ENCODE assay signal across 9 cellular contexts in genomic region chr14:35333347-35333730, GRCh38. TPM values are rescaled to one million over a fixed set of nuclear protein-coding genes. Genes with fewer than 3 reads are reported as not detected.
A peak's percentile ranks its signal among the peaks of the same experiment; 100 is the strongest.
DNase-seq lines count a peak whose midpoint lies in the region; ATAC-seq, FAIRE-seq and TF ChIP-seq lines count a peak whose summit lies in the region.
"Had no signal": no experiment of that assay in that cellular context is flagged by ENCODE, and none has a peak within 500 bp of the region (broad histone marks: within the 10 kb centered on the region; RNA-seq: fewer than 3 reads in every experiment).

No MANE protein-coding gene starts in this region.

- intact Hi-C loops in CD4-positive, alpha-beta memory T cell (cut with micrococcal nuclease), result loop anchor here (5.0 kb wide), 1 partner anchor 69 kb away; the partner anchor contains the start of gene NFKBIA
- intact Hi-C loops in K562 (cut with micrococcal nuclease), result loop anchor here (5.0 kb wide), 2 partner anchors 34 to 69 kb away; partner anchors contain the start of gene NFKBIA

- H3K79me2 ChIP-seq in K562 (ENCODE audit: control insufficient read depth, insufficient read depth, low read length) (no peaks in the 10 kb centered on the region), neural progenitor cell (ENCODE audit: low read depth) (no peaks in the 10 kb centered on the region)

- no peaks in the 10 kb centered on the region for H3K27me3 Mint-ChIP-seq in CD4-positive, alpha-beta memory T cell
- H3K27me3 Mint-ChIP-seq in neural progenitor cell (ENCODE audit: insufficient read depth, low read depth), result peaks cover 8% of the 10 kb centered on the region

- H3K27ac Mint-ChIP-seq in CD4-positive, alpha-beta memory T cell, result peak overlapping the region; percentile 81 to 97 (median 92)
- H3K27ac Mint-ChIP-seq in neural progenitor cell, result no peak overlapping the region

- no peak for TF ChIP-seq RAD21 in K562 (CRISPR knock-in tag; conservative IDR thresholded peaks at IDR 0.05 in 1 of 2, IDR thresholded peaks at IDR 0.05 in 1 of 2)

- peaks cover 17 to 31% (median 25%) of the 10 kb centered on the region in 4 donors for H3K4me1 Mint-ChIP-seq in CD4-positive, alpha-beta memory T cell
- H3K4me1 Mint-ChIP-seq in neural progenitor cell, result peaks cover 38% of the 10 kb centered on the region

- BruUV-seq in K562 (replicated peaks; lab: Mats Ljungman, UMichigan), result no TSS peak

- no peaks in the 10 kb centered on the region for H3K9me3 Mint-ChIP-seq in CD4-positive, alpha-beta memory T cell
- no peaks in the 10 kb centered on the region for H3K9me3 Mint-ChIP-seq in neural progenitor cell

- CTCF ChIA-PET in CD4-positive, alpha-beta memory T cell (lab: Charles Lee; ENCODE audit: partially characterized antibody), result interaction anchor here (1.0 to 1.8 kb wide), 11 partner anchors 10 to 104 kb away, joined by 3 to 8 read pairs (median 4); partner anchors contain the start of gene NFKBIA
- CTCF ChIA-PET in K562 (lab: Yijun Ruan, JAX; ENCODE audit: low intra/inter-chr PET ratio), result no interaction called here

- no peak overlapping the region for H3K4me2 ChIP-seq in K562 (ENCODE audit: insufficient read depth, low read length)
- peak overlapping the region; percentile 25 for H3K4me2 ChIP-seq in neural progenitor cell

- no peak overlapping the region for H3K4me3 ChIP-seq in CD4-positive, alpha-beta memory T cell (ENCODE audit: low read length in 2 of 2)
- H3K4me3 ChIP-seq in HUES48 (ENCODE audit: low read depth, low read length) (no peak overlapping the region), K562 (no peak overlapping the region), neural progenitor cell (no peak overlapping the region), BE2C (ENCODE audit: low read depth, low read length) (no peak overlapping the region)
- H3K4me3 ChIP-seq: lung had no signal

- ATAC-seq in K562 (0 out of 3 replicates have a peak, but pooled peaks have one; percentile 3), GM18909 (IDR thresholded peaks at IDR 0.05; ENCODE audit: poor library complexity, unreplicated experiment) (no peak)

- peak overlapping the region in 7 of 8 donors; percentile 43 to 81 (median 55) for H3K4me3 Mint-ChIP-seq in CD4-positive, alpha-beta memory T cell
- no peak overlapping the region for H3K4me3 Mint-ChIP-seq in neural progenitor cell

- peaks cover 21% of the 10 kb centered on the region for H3K4me1 ChIP-seq in CD4-positive, alpha-beta memory T cell (ENCODE audit: insufficient read depth, low read length)
- H3K4me1 ChIP-seq in HUES48 (ENCODE audit: control insufficient read depth, insufficient read depth, low read length) (peaks cover 39% of the 10 kb centered on the region), K562 (replicated peaks in 1 of 2; ENCODE audit: control insufficient read depth in 2 of 2, insufficient read depth in 2 of 2, low read length in 2 of 2) (peaks cover 43 to 51% of the 10 kb centered on the region in 2 experiments), neural progenitor cell (peaks cover 21% of the 10 kb centered on the region), BE2C (peaks cover 17% of the 10 kb centered on the region)

- H3K27me3 ChIP-seq in CD4-positive, alpha-beta memory T cell (ENCODE audit: insufficient read depth, low read length), result no peaks in the 10 kb centered on the region
- H3K27me3 ChIP-seq in HUES48 (ENCODE audit: control insufficient read depth, insufficient read depth, low read length) (no peaks in the 10 kb centered on the region), K562 (ENCODE audit: control insufficient read depth in 2 of 2, insufficient read depth in 2 of 2, low read length in 2 of 2) (no peaks in the 10 kb centered on the region), neural progenitor cell (no peaks in the 10 kb centered on the region), BE2C (no peaks in the 10 kb centered on the region)

- no peak for DNase-seq in CD4-positive, alpha-beta memory T cell
- DNase-seq in K562 (ENCODE audit: extremely low read depth in 1 of 4, low spot score in 3 of 4), result peak in 1 of 4 experiments; percentile 1
- no peak for DNase-seq in neural progenitor cell (ENCODE audit: low spot score)
- DNase-seq in NCI-H526 (lab: John Stamatoyannopoulos, UW), result no peak
- DNase-seq in erythroblast (lab: John Stamatoyannopoulos, UW), result no peak
- DNase-seq in BE2C, result no peak

- no peaks in the 10 kb centered on the region for H3K36me3 Mint-ChIP-seq in CD4-positive, alpha-beta memory T cell
- no peaks in the 10 kb centered on the region for H3K36me3 Mint-ChIP-seq in neural progenitor cell

- FAIRE-seq in K562 (lab: Jason Lieb, UNC), result peak; percentile 11

- POLR2A ChIA-PET in CD4-positive, alpha-beta memory T cell (lab: Charles Lee; ENCODE audit: partially characterized antibody), result interaction anchor here (0.6 to 3.0 kb wide), 7 partner anchors 11 to 71 kb away, joined by 3 to 23 read pairs (median 4); partner anchors contain the start of genes NFKBIA and PSMA6
- POLR2A ChIA-PET in K562 (lab: Yijun Ruan, JAX), result interaction anchor here (0.7 to 1.6 kb wide), 3 partner anchors 14 to 70 kb away, joined by 4 to 6 read pairs (median 5); no protein-coding TSS in a partner anchor

- peaks cover 4% of the 10 kb centered on the region for H3K9me1 ChIP-seq in K562 (ENCODE audit: control insufficient read depth, insufficient read depth, low read length)

- TF ChIP-seq CTCF in K562 (IDR thresholded peaks at IDR 0.05 in 2 of 3, conservative IDR thresholded peaks at IDR 0.05 in 1 of 3; ENCODE audit: insufficient read depth in 2 of 3, low read depth in 1 of 3, low read length in 3 of 3) (no peak), neural progenitor cell (IDR thresholded peaks at IDR 0.05) (no peak), BE2C (IDR thresholded peaks at IDR 0.05; ENCODE audit: low read depth, low read length) (no peak)

- TF ChIP-seq EP300 in K562 (IDR thresholded peaks at IDR 0.05; ENCODE audit: low read length), result no peak

- TF ChIP-seq POLR2A in K562 (conservative IDR thresholded peaks at IDR 0.05) (no peak), erythroblast (IDR thresholded peaks at IDR 0.05; ENCODE audit: low read length) (no peak)

- peaks cover 15% of the 10 kb centered on the region for H3F3A ChIP-seq in neural progenitor cell (ENCODE audit: low read depth)

- in situ Hi-C loops in K562 (cut with MboI), result no loop called here

- no peaks in the 10 kb centered on the region for H3K36me3 ChIP-seq in CD4-positive, alpha-beta memory T cell (ENCODE audit: insufficient read depth, low read length)
- H3K36me3 ChIP-seq in HUES48 (ENCODE audit: control insufficient read depth, insufficient read depth, low read length), result no peaks in the 10 kb centered on the region
- H3K36me3 ChIP-seq in K562 (ENCODE audit: control insufficient read depth, insufficient read depth, low read length), result no peaks in the 10 kb centered on the region
- no peaks in the 10 kb centered on the region for H3K36me3 ChIP-seq in neural progenitor cell
- H3K36me3 ChIP-seq in BE2C, result no peaks in the 10 kb centered on the region

- no peaks in the 10 kb centered on the region for H4K20me1 ChIP-seq in K562 (replicated peaks; ENCODE audit: control insufficient read depth, insufficient read depth, low read length)
- no peaks in the 10 kb centered on the region for H4K20me1 ChIP-seq in neural progenitor cell (ENCODE audit: low read depth)

- H2AFZ ChIP-seq in K562 (ENCODE audit: low read depth, low read length) (peak overlapping the region; percentile 81), neural progenitor cell (replicated peaks) (peak overlapping the region; percentile 53)

- 59% methylated on average over 5 of the region's 7 CpGs for WGBS in K562 (ENCODE audit: insufficient coverage, low coverage, missing lambda C conversion rate)

- peak overlapping the region; percentile 34 for H3K27ac ChIP-seq in CD4-positive, alpha-beta memory T cell (ENCODE audit: low read depth, low read length)
- H3K27ac ChIP-seq in HUES48 (ENCODE audit: low read depth, low read length) (peak overlapping the region; percentile 3), K562 (ENCODE audit: extremely low read depth, low read depth, low read length) (no peak overlapping the region), neural progenitor cell (no peak overlapping the region)

- H3K9ac ChIP-seq in HUES48 (ENCODE audit: low read depth, low read length), result no peak overlapping the region
- H3K9ac ChIP-seq in K562 (ENCODE audit: insufficient read depth in 1 of 2, low read depth in 2 of 2, low read length in 2 of 2), result peak overlapping the region in 1 of 2 experiments; percentile 86; a peak in 2 of 4 replicates
- H3K9ac ChIP-seq in neural progenitor cell, result peak overlapping the region; percentile 17

- no peaks in the 10 kb centered on the region for H3K9me3 ChIP-seq in CD4-positive, alpha-beta memory T cell (ENCODE audit: control insufficient read depth in 1 of 2, low read length in 2 of 2)
- H3K9me3 ChIP-seq in HUES48 (ENCODE audit: control insufficient read depth, insufficient read depth, low read length) (no peaks in the 10 kb centered on the region), K562 (replicated peaks; ENCODE audit: control insufficient read depth, insufficient read depth, low read depth, low read length) (no peaks in the 10 kb centered on the region), neural progenitor cell (ENCODE audit: low read depth) (no peaks in the 10 kb centered on the region), BE2C (no peaks in the 10 kb centered on the region)

TF ChIP-seq in K562, 482 proteins besides CTCF, POLR2A, EP300 and RAD21 (continues in another document):
- no peak for TF ChIP-seq ZNF184 (CRISPR knock-in tag; IDR thresholded peaks at IDR 0.05)
- TF ChIP-seq ZNF717 (CRISPR knock-in tag; IDR thresholded peaks at IDR 0.05), result no peak

RNA-seq across cellular contexts. Expression of gene PSMA6, which starts 41.2 kb away (rescaled TPM):
- 10 to 100 TPM; 84.6 to 86.2 TPM for total RNA-seq in CD4-positive, alpha-beta memory T cell
- polyA plus RNA-seq in CD4-positive, alpha-beta memory T cell, result 100 to 1,000 TPM; 329 to 413 TPM
- 38.7 and 60.7 TPM in 2 replicates for total RNA-seq in K562 (2011; cell fraction: chromatin; rRNA removed; ENCODE audit: low replicate concordance)
- 47.8 and 50.5 TPM in 2 replicates for total RNA-seq in K562 (2011; cell fraction: nucleolus; rRNA removed)
- total RNA-seq in K562 (2011; cell fraction: nucleoplasm; rRNA removed), result 58.6 and 80.4 TPM in 2 replicates
- total RNA-seq in K562 (2014; rRNA removed) (164 and 210 TPM in 2 replicates), K562 (2014; rRNA removed; fragmentation: Illumina TruSeq; extraction: Trizol) (234 and 271 TPM in 2 replicates), K562 (2015; rRNA removed; fragmentation: Illumina TruSeq; extraction: Trizol) (279 and 288 TPM in 2 replicates), K562 (2021) (258 and 274 TPM in 2 replicates), neural progenitor cell (ENCODE audit: low replicate concordance) (241 and 344 TPM in 2 replicates)
- polyA plus RNA-seq in K562 (2011; rRNA removed) (318 and 452 TPM in 2 replicates), K562 (2014; fragmentation: Illumina TruSeq; extraction: Trizol) (292 and 301 TPM in 2 replicates), K562 (2014; fragmentation: Nextera tagmentation; extraction: Ambion mirVana) (100 to 1,000 TPM; 922 to 952 TPM), K562 (2014; rRNA removed) (274 and 283 TPM in 2 replicates)
- 167 and 229 TPM in 2 replicates for polyA plus RNA-seq in K562 (2011; cell fraction: cytosol; rRNA removed)
- 54.4 and 95.7 TPM in 2 replicates for polyA plus RNA-seq in K562 (2011; cell fraction: nucleus; rRNA removed)
- 203 and 288 TPM in 2 replicates for polyA plus RNA-seq in K562 (2012)
- 166 and 169 TPM in 2 replicates for polyA minus RNA-seq in K562 (2011; rRNA and poly(A)+ RNA removed)
- polyA minus RNA-seq in K562 (2011; cell fraction: cytosol; rRNA and poly(A)+ RNA removed), result 78.1 and 98.1 TPM in 2 replicates
- 17.6 and 42.8 TPM in 2 replicates for polyA minus RNA-seq in K562 (2011; cell fraction: nucleus; rRNA and poly(A)+ RNA removed)
- 217 TPM for polyA plus RNA-seq in BE2C (2012; ENCODE audit: insufficient read depth, insufficient read length, low read depth)

Comparison
In these comparisons a context has a peak if more than half of its experiments do, and no peak if none do; other contexts are left out.
1. H3K27ac ChIP-seq: peak in CD4-positive, alpha-beta memory T cell (single experiment) and HUES48 (single experiment); none in K562 (single experiment) and neural progenitor cell (single experiment).